Comparison of ENCODE assay signal across 25 cellular contexts in genomic region chr1:197984273-197984672, GRCh38.
DNase-seq lines count a peak whose midpoint lies in the region; ATAC-seq, FAIRE-seq and TF ChIP-seq lines count a peak whose summit lies in the region.
"Had no signal": no experiment of that assay in that cellular context is flagged by ENCODE, and none has a peak within 500 bp of the region (broad histone marks: within the 10 kb centered on the region; RNA-seq: fewer than 3 reads in every experiment).

No MANE protein-coding gene starts in this region.

- H3K36me3 ChIP-seq in RWPE2 (ENCODE audit: low read depth) (no peaks in the 10 kb centered on the region), right lobe of liver (no peaks in the 10 kb centered on the region)
- H3K36me3 ChIP-seq: ovary, right atrium auricular region had no signal

- TF ChIP-seq CTCF in RWPE2 (IDR thresholded peaks at IDR 0.05; ENCODE audit: poor library complexity, severe bottlenecking) (no peak), omental fat pad (IDR thresholded peaks at IDR 0.05) (no peak), right lobe of liver (IDR thresholded peaks at IDR 0.05) (no peak)

- H3K4me1 ChIP-seq in RWPE2 (ENCODE audit: insufficient read depth, poor library complexity, severe bottlenecking) (no peaks in the 10 kb centered on the region), right lobe of liver (no peaks in the 10 kb centered on the region)
- H3K4me1 ChIP-seq: right atrium auricular region had no signal

- no peak for TF ChIP-seq POLR2A in right lobe of liver (IDR thresholded peaks at IDR 0.05)

- FAIRE-seq in urothelium cell line (lab: Jason Lieb, UNC): no peak

- 75% methylated on average over 3 of the region's 3 CpGs for WGBS in right lobe of liver (ENCODE audit: insufficient coverage, low coverage, low lambda C conversion rate, missing lambda C conversion rate)

- H3K27ac ChIP-seq in RWPE2 (ENCODE audit: poor library complexity, severe bottlenecking) (no peak overlapping the region), right lobe of liver (no peak overlapping the region)
- H3K27ac ChIP-seq: C4-2B, HL-60, ovary, right atrium auricular region, RWPE1 had no signal

- intact Hi-C loops in right lobe of liver (cut with DNase I): no loop called here

- ATAC-seq in RWPE2 (ENCODE audit: low read depth): peak; percentile 35; the same call in 1 of the 3 replicates
- peak; percentile 50 for ATAC-seq in omental fat pad (ENCODE audit: low FRiP score)
- ATAC-seq in right lobe of liver: no peak
- ATAC-seq: activated CD8-positive, alpha-beta T cell treated with anti-CD3 and anti-CD28 coated beads, Interleukin-2, amount 10 ng/mL, durations not matched to agents 7 days and 5 days; naive thymus-derived CD4-positive, alpha-beta T cell had no signal

- H3K4me3 ChIP-seq in RWPE2 (ENCODE audit: severe bottlenecking): no peak overlapping the region
- no peak overlapping the region for H3K4me3 ChIP-seq in right lobe of liver
- H3K4me3 ChIP-seq: ovary, right atrium auricular region had no signal

- DNase-seq in GM03348 (ENCODE audit: low spot score): peak; percentile 25
- DNase-seq in RWPE2 (ENCODE audit: low spot score): no peak
- DNase-seq in fibroblast of gingiva (ENCODE audit: low read depth): peak; percentile 10
- DNase-seq in omental fat pad (ENCODE audit: low spot score): no peak
- DNase-seq in right lobe of liver: no peak
- no peak for DNase-seq in DMS153 treated with DMSO at 0.1 percent for 48 hours (lab: John Stamatoyannopoulos, UW; ENCODE audit: unreplicated experiment)
- no peak for DNase-seq in NCI-H510A (lab: John Stamatoyannopoulos, UW)
- DNase-seq in urothelium cell line (ENCODE audit: low spot score): no peak
- DNase-seq: activated B cell treated with CpG ODN at 0.5 μM for 24 hours; activated CD8-positive, alpha-beta T cell treated with anti-CD3 and anti-CD28 coated beads, Interleukin-2, amount 10 ng/mL, durations not matched to agents 7 days and 5 days; activated naive CD4-positive, alpha-beta T cell; activated T-cell treated with anti-CD3 and anti-CD28 coated beads, Interleukin-2, amount 50 U/mL, for 24 hours; Calu3; effector CD4-positive, alpha-beta T cell; erythroblast; naive thymus-derived CD4-positive, alpha-beta T cell; NCI-H1417 treated with DMSO at 0.1 percent for 48 hours; ovary; stimulated activated CD8-positive, alpha-beta memory T cell treated with anti-CD3 and anti-CD28 coated beads, Interleukin-4, amount 100 ng/mL, for 48 hours; T-helper 9 cell; trophoblast cell had no signal

- H3K27me3 ChIP-seq in RWPE2 (ENCODE audit: insufficient read depth, poor library complexity, severe bottlenecking): no peaks in the 10 kb centered on the region
- no peaks in the 10 kb centered on the region for H3K27me3 ChIP-seq in right lobe of liver
- H3K27me3 ChIP-seq: ovary, right atrium auricular region had no signal

- H3K9me3 ChIP-seq in RWPE2 (ENCODE audit: severe bottlenecking): no peaks in the 10 kb centered on the region
- no peaks in the 10 kb centered on the region for H3K9me3 ChIP-seq in right lobe of liver
- H3K9me3 ChIP-seq: ovary, right atrium auricular region had no signal

Comparison
In these comparisons a context has a peak if more than half of its experiments do, and no peak if none do; other contexts are left out.
1. DNase-seq: peak in GM03348 (single experiment) and fibroblast of gingiva (single experiment); none in RWPE2 (single experiment), omental fat pad (single experiment), right lobe of liver (0 of 3), DMS153 treated with DMSO at 0.1 percent for 48 hours (single experiment), NCI-H510A (single experiment) and urothelium cell line (single experiment).
2. ATAC-seq: peak in RWPE2 (single experiment) and omental fat pad (single experiment); none in right lobe of liver (0 of 4).